Comparison of ENCODE assay signal across 1 cellular context in the genomic region with DNA sequence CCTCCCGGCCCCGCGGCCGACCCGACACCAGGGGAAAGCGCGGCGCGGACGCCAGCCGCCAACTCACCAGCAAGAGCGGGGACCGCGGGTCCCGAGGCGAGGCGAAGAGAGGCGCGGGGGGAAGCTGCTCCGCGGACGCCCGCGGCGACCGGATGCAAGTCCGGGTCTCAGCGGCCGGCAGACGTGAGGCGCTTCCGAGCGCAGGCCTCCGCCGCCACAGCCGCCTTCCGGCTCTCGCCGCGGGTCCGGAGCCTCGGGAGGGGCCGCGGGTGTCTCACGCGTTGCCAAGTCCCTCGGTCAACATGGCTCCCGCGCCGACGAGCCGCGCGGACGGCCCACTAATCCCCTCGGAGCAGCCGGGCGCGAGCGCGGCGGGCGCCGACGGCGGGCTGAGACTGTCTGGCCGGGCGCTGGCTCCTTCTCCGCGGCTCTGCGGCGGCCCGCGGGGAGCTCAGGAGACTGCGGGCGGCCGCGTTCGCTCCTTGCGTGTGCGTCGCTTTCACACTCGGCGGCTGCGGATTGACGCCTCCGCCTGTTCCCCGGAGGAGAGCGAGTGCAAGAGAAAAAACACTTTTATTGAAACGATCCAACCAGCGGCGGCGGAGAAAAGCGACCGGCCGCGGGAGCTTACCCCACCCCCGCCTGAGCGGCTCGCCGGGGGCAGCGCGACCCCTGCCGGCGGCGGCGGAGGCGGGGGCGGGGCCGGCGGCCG.
TF ChIP-seq lines count a peak whose summit lies in the region.

A gene (minus strand): TSS at position 521 of the 712 bp plus-strand sequence. CDS start 65,603 bp downstream, outside the sequence.

TF ChIP-seq in HEK293, 187 proteins besides CTCF, POLR2A, EP300 and RAD21 (continued from another document and continues in another):
- no peak for TF ChIP-seq ZBTB48 (tag by site-specific recombination; IDR thresholded peaks at IDR 0.05)
- TF ChIP-seq KLF10 (tag by site-specific recombination; IDR thresholded peaks at IDR 0.05), result peak; percentile 19; the same call in 1 of the 2 replicates
- TF ChIP-seq ZEB2 (tag by site-specific recombination; IDR thresholded peaks at IDR 0.05), result peak; percentile 36; the same call in 1 of the 2 replicates
- no peak for TF ChIP-seq ZNF843 (tag by site-specific recombination; IDR thresholded peaks at IDR 0.05)
- no peak for TF ChIP-seq ZNF585B (tag by site-specific recombination; IDR thresholded peaks at IDR 0.05)
- TF ChIP-seq, protein P1, sequence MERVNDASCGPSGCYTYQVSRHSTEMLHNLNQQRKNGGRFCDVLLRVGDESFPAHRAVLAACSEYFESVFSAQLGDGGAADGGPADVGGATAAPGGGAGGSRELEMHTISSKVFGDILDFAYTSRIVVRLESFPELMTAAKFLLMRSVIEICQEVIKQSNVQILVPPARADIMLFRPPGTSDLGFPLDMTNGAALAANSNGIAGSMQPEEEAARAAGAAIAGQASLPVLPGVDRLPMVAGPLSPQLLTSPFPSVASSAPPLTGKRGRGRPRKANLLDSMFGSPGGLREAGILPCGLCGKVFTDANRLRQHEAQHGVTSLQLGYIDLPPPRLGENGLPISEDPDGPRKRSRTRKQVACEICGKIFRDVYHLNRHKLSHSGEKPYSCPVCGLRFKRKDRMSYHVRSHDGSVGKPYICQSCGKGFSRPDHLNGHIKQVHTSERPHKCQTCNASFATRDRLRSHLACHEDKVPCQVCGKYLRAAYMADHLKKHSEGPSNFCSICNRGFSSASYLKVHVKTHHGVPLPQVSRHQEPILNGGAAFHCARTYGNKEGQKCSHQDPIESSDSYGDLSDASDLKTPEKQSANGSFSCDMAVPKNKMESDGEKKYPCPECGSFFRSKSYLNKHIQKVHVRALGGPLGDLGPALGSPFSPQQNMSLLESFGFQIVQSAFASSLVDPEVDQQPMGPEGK (tag by site-specific recombination; IDR thresholded peaks at IDR 0.05), result no peak
- no peak for TF ChIP-seq SP7 (tag by site-specific recombination; IDR thresholded peaks at IDR 0.05)
- TF ChIP-seq, protein P2, sequence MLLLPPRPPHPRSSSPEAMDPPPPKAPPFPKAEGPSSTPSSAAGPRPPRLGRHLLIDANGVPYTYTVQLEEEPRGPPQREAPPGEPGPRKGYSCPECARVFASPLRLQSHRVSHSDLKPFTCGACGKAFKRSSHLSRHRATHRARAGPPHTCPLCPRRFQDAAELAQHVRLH (tag by site-specific recombination; IDR thresholded peaks at IDR 0.05), result no peak
- TF ChIP-seq MZF1 (tag by site-specific recombination; IDR thresholded peaks at IDR 0.05; ENCODE audit: borderline replicate concordance), result no peak; the same call in 1 of the 2 replicates
- no peak for TF ChIP-seq KLF7 (tag by site-specific recombination; IDR thresholded peaks at IDR 0.05; ENCODE audit: borderline replicate concordance)
- no peak for TF ChIP-seq ZNF157 (tag by site-specific recombination; IDR thresholded peaks at IDR 0.05)
- no peak for TF ChIP-seq ZNF211 (tag by site-specific recombination; IDR thresholded peaks at IDR 0.05; ENCODE audit: low read depth)
- TF ChIP-seq ZNF132 (tag by site-specific recombination; IDR thresholded peaks at IDR 0.05; ENCODE audit: borderline replicate concordance), result no peak
- TF ChIP-seq ZNF561 (tag by site-specific recombination; IDR thresholded peaks at IDR 0.05; ENCODE audit: borderline replicate concordance), result no peak
- TF ChIP-seq ZNF2 (tag by site-specific recombination; IDR thresholded peaks at IDR 0.05), result no peak
- no peak for TF ChIP-seq SP3 (tag by site-specific recombination; IDR thresholded peaks at IDR 0.05)
- TF ChIP-seq ZFP69B (tag by site-specific recombination; IDR thresholded peaks at IDR 0.05), result no peak
- TF ChIP-seq, protein P3, sequence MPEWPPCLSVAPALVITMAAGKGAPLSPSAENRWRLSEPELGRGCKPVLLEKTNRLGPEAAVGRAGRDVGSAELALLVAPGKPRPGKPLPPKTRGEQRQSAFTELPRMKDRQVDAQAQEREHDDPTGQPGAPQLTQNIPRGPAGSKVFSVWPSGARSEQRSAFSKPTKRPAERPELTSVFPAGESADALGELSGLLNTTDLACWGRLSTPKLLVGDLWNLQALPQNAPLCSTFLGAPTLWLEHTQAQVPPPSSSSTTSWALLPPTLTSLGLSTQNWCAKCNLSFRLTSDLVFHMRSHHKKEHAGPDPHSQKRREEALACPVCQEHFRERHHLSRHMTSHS (tag by site-specific recombination; IDR thresholded peaks at IDR 0.05), result no peak
- TF ChIP-seq, protein P4, sequence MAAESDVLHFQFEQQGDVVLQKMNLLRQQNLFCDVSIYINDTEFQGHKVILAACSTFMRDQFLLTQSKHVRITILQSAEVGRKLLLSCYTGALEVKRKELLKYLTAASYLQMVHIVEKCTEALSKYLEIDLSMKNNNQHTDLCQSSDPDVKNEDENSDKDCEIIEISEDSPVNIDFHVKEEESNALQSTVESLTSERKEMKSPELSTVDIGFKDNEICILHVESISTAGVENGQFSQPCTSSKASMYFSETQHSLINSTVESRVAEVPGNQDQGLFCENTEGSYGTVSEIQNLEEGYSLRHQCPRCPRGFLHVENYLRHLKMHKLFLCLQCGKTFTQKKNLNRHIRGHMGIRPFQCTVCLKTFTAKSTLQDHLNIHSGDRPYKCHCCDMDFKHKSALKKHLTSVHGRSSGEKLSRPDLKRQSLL (tag by site-specific recombination; IDR thresholded peaks at IDR 0.05), result peak; percentile 27; the same call in 1 of the 2 replicates
- no peak for TF ChIP-seq SETDB1 (IDR thresholded peaks at IDR 0.05; ENCODE audit: insufficient read length, low read length)
- TF ChIP-seq ZNF560 (tag by site-specific recombination; IDR thresholded peaks at IDR 0.05; ENCODE audit: borderline replicate concordance), result no peak
- TF ChIP-seq, protein P5, sequence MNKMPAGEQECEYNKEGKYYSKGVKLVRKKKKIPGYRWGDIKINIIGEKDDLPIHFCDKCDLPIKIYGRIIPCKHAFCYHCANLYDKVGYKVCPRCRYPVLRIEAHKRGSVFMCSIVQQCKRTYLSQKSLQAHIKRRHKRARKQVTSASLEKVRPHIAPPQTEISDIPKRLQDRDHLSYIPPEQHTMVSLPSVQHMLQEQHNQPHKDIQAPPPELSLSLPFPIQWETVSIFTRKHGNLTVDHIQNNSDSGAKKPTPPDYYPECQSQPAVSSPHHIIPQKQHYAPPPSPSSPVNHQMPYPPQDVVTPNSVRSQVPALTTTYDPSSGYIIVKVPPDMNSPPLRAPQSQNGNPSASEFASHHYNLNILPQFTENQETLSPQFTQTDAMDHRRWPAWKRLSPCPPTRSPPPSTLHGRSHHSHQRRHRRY (tag by site-specific recombination; IDR thresholded peaks at IDR 0.05), result no peak
- no peak for TF ChIP-seq ZNF350 (tag by site-specific recombination; IDR thresholded peaks at IDR 0.05)
- TF ChIP-seq ZNF140 (tag by site-specific recombination; IDR thresholded peaks at IDR 0.05), result no peak
- TF ChIP-seq ZNF623 (tag by site-specific recombination; IDR thresholded peaks at IDR 0.05), result no peak
- TF ChIP-seq PRDM1 (tag by site-specific recombination; IDR thresholded peaks at IDR 0.05), result peak; percentile 74
- no peak for TF ChIP-seq GFI1B (tag by site-specific recombination; IDR thresholded peaks at IDR 0.05)
- TF ChIP-seq ZNF777 (tag by site-specific recombination; IDR thresholded peaks at IDR 0.05; ENCODE audit: borderline replicate concordance), result no peak
- TF ChIP-seq REPIN1 (tag by site-specific recombination; IDR thresholded peaks at IDR 0.05; ENCODE audit: low read depth), result no peak
- no peak for TF ChIP-seq ZNF610 (tag by site-specific recombination; IDR thresholded peaks at IDR 0.05; ENCODE audit: borderline replicate concordance)
- TF ChIP-seq, protein P6, sequence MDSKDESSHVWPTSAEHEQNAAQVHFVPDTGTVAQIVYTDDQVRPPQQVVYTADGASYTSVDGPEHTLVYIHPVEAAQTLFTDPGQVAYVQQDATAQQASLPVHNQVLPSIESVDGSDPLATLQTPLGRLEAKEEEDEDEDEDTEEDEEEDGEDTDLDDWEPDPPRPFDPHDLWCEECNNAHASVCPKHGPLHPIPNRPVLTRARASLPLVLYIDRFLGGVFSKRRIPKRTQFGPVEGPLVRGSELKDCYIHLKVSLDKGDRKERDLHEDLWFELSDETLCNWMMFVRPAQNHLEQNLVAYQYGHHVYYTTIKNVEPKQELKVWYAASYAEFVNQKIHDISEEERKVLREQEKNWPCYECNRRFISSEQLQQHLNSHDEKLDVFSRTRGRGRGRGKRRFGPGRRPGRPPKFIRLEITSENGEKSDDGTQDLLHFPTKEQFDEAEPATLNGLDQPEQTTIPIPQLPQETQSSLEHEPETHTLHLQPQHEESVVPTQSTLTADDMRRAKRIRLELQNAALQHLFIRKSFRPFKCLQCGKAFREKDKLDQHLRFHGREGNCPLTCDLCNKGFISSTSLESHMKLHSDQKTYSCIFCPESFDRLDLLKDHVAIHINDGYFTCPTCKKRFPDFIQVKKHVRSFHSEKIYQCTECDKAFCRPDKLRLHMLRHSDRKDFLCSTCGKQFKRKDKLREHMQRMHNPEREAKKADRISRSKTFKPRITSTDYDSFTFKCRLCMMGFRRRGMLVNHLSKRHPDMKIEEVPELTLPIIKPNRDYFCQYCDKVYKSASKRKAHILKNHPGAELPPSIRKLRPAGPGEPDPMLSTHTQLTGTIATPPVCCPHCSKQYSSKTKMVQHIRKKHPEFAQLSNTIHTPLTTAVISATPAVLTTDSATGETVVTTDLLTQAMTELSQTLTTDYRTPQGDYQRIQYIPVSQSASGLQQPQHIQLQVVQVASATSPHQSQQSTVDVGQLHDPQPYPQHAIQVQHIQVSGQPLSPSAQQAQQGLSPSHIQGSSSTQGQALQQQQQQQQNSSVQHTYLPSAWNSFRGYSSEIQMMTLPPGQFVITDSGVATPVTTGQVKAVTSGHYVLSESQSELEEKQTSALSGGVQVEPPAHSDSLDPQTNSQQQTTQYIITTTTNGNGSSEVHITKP (tag by site-specific recombination; IDR thresholded peaks at IDR 0.05), result no peak
- TF ChIP-seq, protein P7, sequence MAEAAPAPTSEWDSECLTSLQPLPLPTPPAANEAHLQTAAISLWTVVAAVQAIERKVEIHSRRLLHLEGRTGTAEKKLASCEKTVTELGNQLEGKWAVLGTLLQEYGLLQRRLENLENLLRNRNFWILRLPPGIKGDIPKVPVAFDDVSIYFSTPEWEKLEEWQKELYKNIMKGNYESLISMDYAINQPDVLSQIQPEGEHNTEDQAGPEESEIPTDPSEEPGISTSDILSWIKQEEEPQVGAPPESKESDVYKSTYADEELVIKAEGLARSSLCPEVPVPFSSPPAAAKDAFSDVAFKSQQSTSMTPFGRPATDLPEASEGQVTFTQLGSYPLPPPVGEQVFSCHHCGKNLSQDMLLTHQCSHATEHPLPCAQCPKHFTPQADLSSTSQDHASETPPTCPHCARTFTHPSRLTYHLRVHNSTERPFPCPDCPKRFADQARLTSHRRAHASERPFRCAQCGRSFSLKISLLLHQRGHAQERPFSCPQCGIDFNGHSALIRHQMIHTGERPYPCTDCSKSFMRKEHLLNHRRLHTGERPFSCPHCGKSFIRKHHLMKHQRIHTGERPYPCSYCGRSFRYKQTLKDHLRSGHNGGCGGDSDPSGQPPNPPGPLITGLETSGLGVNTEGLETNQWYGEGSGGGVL (tag by site-specific recombination; IDR thresholded peaks at IDR 0.05), result no peak
- no peak for TF ChIP-seq ZFP37 (tag by site-specific recombination; IDR thresholded peaks at IDR 0.05)
- TF ChIP-seq ZNF473 (tag by site-specific recombination; IDR thresholded peaks at IDR 0.05), result no peak
- TF ChIP-seq ZNF677 (tag by site-specific recombination; IDR thresholded peaks at IDR 0.05), result 0 out of 2 replicates have a peak, but pooled peaks have one; percentile 3
- TF ChIP-seq, protein P8, sequence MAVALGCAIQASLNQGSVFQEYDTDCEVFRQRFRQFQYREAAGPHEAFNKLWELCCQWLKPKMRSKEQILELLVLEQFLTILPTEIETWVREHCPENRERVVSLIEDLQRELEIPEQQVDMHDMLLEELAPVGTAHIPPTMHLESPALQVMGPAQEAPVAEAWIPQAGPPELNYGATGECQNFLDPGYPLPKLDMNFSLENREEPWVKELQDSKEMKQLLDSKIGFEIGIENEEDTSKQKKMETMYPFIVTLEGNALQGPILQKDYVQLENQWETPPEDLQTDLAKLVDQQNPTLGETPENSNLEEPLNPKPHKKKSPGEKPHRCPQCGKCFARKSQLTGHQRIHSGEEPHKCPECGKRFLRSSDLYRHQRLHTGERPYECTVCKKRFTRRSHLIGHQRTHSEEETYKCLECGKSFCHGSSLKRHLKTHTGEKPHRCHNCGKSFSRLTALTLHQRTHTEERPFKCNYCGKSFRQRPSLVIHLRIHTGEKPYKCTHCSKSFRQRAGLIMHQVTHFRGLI (tag by site-specific recombination; IDR thresholded peaks at IDR 0.05), result peak; percentile 43; the same call in 1 of the 2 replicates
- TF ChIP-seq ZNF37A (tag by site-specific recombination; IDR thresholded peaks at IDR 0.05), result no peak
- no peak for TF ChIP-seq ZNF366 (tag by site-specific recombination; conservative IDR thresholded peaks at IDR 0.05)
- no peak for TF ChIP-seq ZNF701 (tag by site-specific recombination; IDR thresholded peaks at IDR 0.05)
- peak; percentile 60; the same call in 1 of the 2 replicates for TF ChIP-seq GLIS2 (tag by site-specific recombination; IDR thresholded peaks at IDR 0.05)
- TF ChIP-seq ZNF530 (tag by site-specific recombination; IDR thresholded peaks at IDR 0.05; ENCODE audit: low read depth), result no peak
- TF ChIP-seq ZNF223 (tag by site-specific recombination; IDR thresholded peaks at IDR 0.05), result no peak
- TF ChIP-seq, protein P9, sequence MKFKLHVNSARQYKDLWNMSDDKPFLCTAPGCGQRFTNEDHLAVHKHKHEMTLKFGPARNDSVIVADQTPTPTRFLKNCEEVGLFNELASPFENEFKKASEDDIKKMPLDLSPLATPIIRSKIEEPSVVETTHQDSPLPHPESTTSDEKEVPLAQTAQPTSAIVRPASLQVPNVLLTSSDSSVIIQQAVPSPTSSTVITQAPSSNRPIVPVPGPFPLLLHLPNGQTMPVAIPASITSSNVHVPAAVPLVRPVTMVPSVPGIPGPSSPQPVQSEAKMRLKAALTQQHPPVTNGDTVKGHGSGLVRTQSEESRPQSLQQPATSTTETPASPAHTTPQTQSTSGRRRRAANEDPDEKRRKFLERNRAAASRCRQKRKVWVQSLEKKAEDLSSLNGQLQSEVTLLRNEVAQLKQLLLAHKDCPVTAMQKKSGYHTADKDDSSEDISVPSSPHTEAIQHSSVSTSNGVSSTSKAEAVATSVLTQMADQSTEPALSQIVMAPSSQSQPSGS (tag by site-specific recombination; IDR thresholded peaks at IDR 0.05; ENCODE audit: low read depth), result no peak
- TF ChIP-seq ZNF558 (tag by site-specific recombination; IDR thresholded peaks at IDR 0.05), result no peak
- TF ChIP-seq ZNF596 (tag by site-specific recombination; IDR thresholded peaks at IDR 0.05), result peak; percentile 65
- no peak for TF ChIP-seq ZNF747 (tag by site-specific recombination; IDR thresholded peaks at IDR 0.05)
- TF ChIP-seq, protein P10, sequence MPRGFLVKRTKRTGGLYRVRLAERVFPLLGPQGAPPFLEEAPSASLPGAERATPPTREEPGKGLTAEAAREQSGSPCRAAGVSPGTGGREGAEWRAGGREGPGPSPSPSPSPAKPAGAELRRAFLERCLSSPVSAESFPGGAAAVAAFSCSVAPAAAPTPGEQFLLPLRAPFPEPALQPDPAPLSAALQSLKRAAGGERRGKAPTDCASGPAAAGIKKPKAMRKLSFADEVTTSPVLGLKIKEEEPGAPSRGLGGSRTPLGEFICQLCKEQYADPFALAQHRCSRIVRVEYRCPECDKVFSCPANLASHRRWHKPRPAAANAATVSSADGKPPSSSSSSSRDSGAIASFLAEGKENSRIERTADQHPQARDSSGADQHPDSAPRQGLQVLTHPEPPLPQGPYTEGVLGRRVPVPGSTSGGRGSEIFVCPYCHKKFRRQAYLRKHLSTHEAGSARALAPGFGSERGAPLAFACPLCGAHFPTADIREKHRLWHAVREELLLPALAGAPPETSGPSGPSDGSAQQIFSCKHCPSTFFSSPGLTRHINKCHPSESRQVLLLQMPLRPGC (tag by site-specific recombination; IDR thresholded peaks at IDR 0.05), result no peak
- TF ChIP-seq ZNF670 (tag by site-specific recombination; IDR thresholded peaks at IDR 0.05; ENCODE audit: low read depth), result no peak
- TF ChIP-seq ZSCAN30 (tag by site-specific recombination; IDR thresholded peaks at IDR 0.05), result peak; percentile 87
